Comparison of ENCODE assay signal across 22 cellular contexts in the genomic region with DNA sequence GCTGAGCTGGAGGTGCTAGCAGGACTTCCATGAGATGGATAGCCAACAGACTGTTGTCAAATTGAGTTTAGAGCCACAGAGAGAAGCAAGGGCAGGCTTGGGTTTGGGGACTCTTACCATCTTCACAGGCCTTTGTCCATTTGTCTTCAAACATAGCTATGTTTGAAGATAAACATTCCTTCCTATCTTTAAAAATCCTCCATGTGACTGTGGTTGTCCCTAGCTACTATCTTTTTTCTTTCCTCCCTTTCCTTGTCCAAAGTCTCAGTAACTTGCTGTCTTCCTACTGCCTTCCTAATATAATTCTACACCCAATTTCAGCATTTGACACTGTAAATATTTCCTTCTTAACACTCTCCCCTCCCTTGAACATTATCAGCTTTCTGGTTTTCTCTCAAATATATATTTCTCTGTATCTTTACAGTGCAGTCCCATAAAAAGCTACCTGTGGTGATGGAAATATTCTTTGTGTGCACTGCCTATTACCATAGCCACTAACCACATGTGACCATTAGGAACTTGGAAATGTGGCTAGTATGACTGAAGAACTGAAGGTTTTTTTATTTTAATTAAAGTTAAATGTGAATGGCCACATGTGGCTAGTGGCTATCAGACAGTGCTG. TPM values are rescaled to one million over a fixed set of nuclear protein-coding genes. Genes with fewer than 3 reads are reported as not detected.
DNase-seq lines count a peak whose midpoint lies in the region; ATAC-seq and TF ChIP-seq lines count a peak whose summit lies in the region.
"Had no signal": no experiment of that assay in that cellular context is flagged by ENCODE, and none has a peak within 500 bp of the region (broad histone marks: within the 10 kb centered on the region; RNA-seq: fewer than 3 reads in every experiment).

No MANE protein-coding gene starts in this region.

- H3K4me3 ChIP-seq in cardiac muscle cell: no peak overlapping the region
- H3K4me3 ChIP-seq in SJSA1: no peak overlapping the region
- H3K4me3 ChIP-seq in iPS-20b (ENCODE audit: low read length): no peak overlapping the region
- H3K4me3 ChIP-seq: BLaER1, GM12878, HAP-1, PC-9, SJCRH30 had no signal

- peaks cover 9% of the 10 kb centered on the region for H3K4me1 ChIP-seq in cardiac muscle cell (ENCODE audit: low read depth)
- H3K4me1 ChIP-seq in SJSA1 (replicated peaks): peaks cover 45% of the 10 kb centered on the region
- peaks cover 17% of the 10 kb centered on the region for H3K4me1 ChIP-seq in iPS-20b (ENCODE audit: insufficient read depth, low read length)

- no peaks in the 10 kb centered on the region for H3K9me3 Mint-ChIP-seq in T-helper 2 cell treated with Interferon-gamma antibody and Interleukin-4, amounts not matched to agents 5 μg/mL and 100 μg/mL, for 36 hours
- H3K9me3 Mint-ChIP-seq: CD8-positive, alpha-beta T cell had no signal

- H3K27ac ChIP-seq in cardiac muscle cell: peak overlapping the region; percentile 44
- peak overlapping the region; percentile 2; the same call in 1 of the 2 replicates for H3K27ac ChIP-seq in SJSA1
- H3K27ac ChIP-seq in iPS-20b (ENCODE audit: low read length): peak overlapping the region; percentile 26
- H3K27ac ChIP-seq: BLaER1, HL-60, PC-9, SJCRH30 had no signal

- no peak for ATAC-seq in left cardiac atrium
- ATAC-seq in GM21423 (IDR thresholded peaks at IDR 0.05; ENCODE audit: unreplicated experiment): no peak
- no peak for ATAC-seq in GM19397 (IDR thresholded peaks at IDR 0.05; ENCODE audit: unreplicated experiment)
- ATAC-seq: CD8-positive, alpha-beta T cell had no signal

- TF ChIP-seq CTCF in cardiac muscle cell (IDR thresholded peaks at IDR 0.05; ENCODE audit: low read depth, low read length): no peak

- intact Hi-C loops in left cardiac atrium (cut with DNase I): no loop called here

- no peaks in the 10 kb centered on the region for H3K27me3 Mint-ChIP-seq in T-helper 2 cell treated with Interferon-gamma antibody and Interleukin-4, amounts not matched to agents 5 μg/mL and 100 μg/mL, for 36 hours (ENCODE audit: low read depth)

- peaks cover 17% of the 10 kb centered on the region for H3K4me1 Mint-ChIP-seq in T-helper 2 cell treated with Interferon-gamma antibody and Interleukin-4, amounts not matched to agents 5 μg/mL and 100 μg/mL, for 36 hours (ENCODE audit: low read depth)

- H3K4me3 Mint-ChIP-seq in T-helper 2 cell treated with Interferon-gamma antibody and Interleukin-4, amounts not matched to agents 5 μg/mL and 100 μg/mL, for 36 hours: no peak overlapping the region
- H3K4me3 Mint-ChIP-seq: CD8-positive, alpha-beta T cell had no signal

- H3K27ac Mint-ChIP-seq in T-helper 2 cell treated with Interferon-gamma antibody and Interleukin-4, amounts not matched to agents 5 μg/mL and 100 μg/mL, for 36 hours: no peak overlapping the region
- H3K27ac Mint-ChIP-seq: CD8-positive, alpha-beta T cell had no signal

- no peaks in the 10 kb centered on the region for H3K9me3 ChIP-seq in cardiac muscle cell (ENCODE audit: low read depth)
- 0 out of 2 replicates have a peak, but pooled peaks cover 3% of the 10 kb centered on the region for H3K9me3 ChIP-seq in SJSA1 (replicated peaks)
- no peaks in the 10 kb centered on the region for H3K9me3 ChIP-seq in iPS-20b (ENCODE audit: insufficient read depth, low read depth, low read length)
- H3K9me3 ChIP-seq: BLaER1, HAP-1, SJCRH30 had no signal

- H3K36me3 Mint-ChIP-seq in T-helper 2 cell treated with Interferon-gamma antibody and Interleukin-4, amounts not matched to agents 5 μg/mL and 100 μg/mL, for 36 hours (ENCODE audit: low read depth): no peaks in the 10 kb centered on the region

- DNase-seq in cardiac muscle cell (ENCODE audit: low read depth in 1 of 2, low spot score in 1 of 2) (no peak), left cardiac atrium (no peak), SJSA1 (ENCODE audit: low read depth in 1 of 2, low spot score in 2 of 2) (no peak)
- DNase-seq in stimulated activated CD4-positive, alpha-beta T cell treated with anti-CD3 and anti-CD28 coated beads, Interleukin-2, amount 100 ng/mL, for 48 hours: no peak
- DNase-seq in T-helper 2 cell treated with Interferon-gamma antibody and Interleukin-4, amounts not matched to agents 5 μg/mL and 100 μg/mL, for 36 hours (ENCODE audit: low spot score): no peak
- DNase-seq: CD8-positive, alpha-beta T cell; DMS79 treated with DMSO at 0.1 percent for 48 hours; GDM1; KG1; NCI-H1048; NCI-H1436 treated with DMSO at 0.1 percent for 48 hours; NCI-H2081; NCI-H774; PC-9; SJCRH30 had no signal

- no peak overlapping the region for H3K9ac ChIP-seq in iPS-20b (ENCODE audit: low read depth, low read length)
- H3K9ac ChIP-seq: BLaER1 had no signal

- no peaks in the 10 kb centered on the region for H3K27me3 ChIP-seq in cardiac muscle cell
- no peaks in the 10 kb centered on the region for H3K27me3 ChIP-seq in SJSA1 (replicated peaks)
- no peaks in the 10 kb centered on the region for H3K27me3 ChIP-seq in iPS-20b (ENCODE audit: insufficient read depth, low read length)
- H3K27me3 ChIP-seq: BLaER1, SJCRH30 had no signal

- H3K36me3 ChIP-seq in cardiac muscle cell (no peaks in the 10 kb centered on the region), SJSA1 (0 out of 2 replicates have a peak, but pooled peaks cover under 1% of the 10 kb centered on the region), iPS-20b (ENCODE audit: insufficient read depth, low read depth, low read length) (no peaks in the 10 kb centered on the region)
- H3K36me3 ChIP-seq: BLaER1, HAP-1, SJCRH30 had no signal

RNA-seq across cellular contexts. Expression of a gene that starts 5.4 kb away (rescaled TPM):
- total RNA-seq in cardiac muscle cell: 115 and 164 TPM in 2 replicates
- polyA plus RNA-seq in cardiac muscle cell: 36.0 and 54.6 TPM in 2 replicates
- 10 to 100 TPM; 42.9 to 49.0 TPM for total RNA-seq in left cardiac atrium
- total RNA-seq in SJSA1 (2014; rRNA removed; shearing (Covaris generic)): 89.8 and 120 TPM in 2 replicates
